Comparison of ENCODE assay signal across 11 cellular contexts in the genomic region with DNA sequence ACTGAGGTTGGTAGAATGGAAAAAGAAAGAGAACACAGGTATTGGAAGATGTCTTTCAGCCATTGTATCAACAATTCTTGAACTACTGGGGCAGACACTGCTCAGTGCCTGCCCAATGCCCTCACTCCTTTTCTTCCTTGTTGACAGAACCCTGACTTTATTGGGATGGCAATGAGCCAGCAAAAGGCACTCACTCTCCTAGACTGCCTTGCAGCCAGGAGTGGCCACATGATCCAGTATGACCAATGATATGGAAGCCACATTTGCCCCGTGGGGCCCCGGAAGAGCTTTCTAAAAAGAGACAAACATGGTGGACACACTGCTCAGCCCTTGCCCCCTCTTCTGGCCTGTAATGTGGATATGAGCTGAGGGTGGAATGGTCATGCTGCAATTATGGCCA.
"Had no signal": no experiment of that assay in that cellular context is flagged by ENCODE, and none has a peak within 500 bp of the region (broad histone marks: within the 10 kb centered on the region; RNA-seq: fewer than 3 reads in every experiment).

No MANE protein-coding gene starts in this region.

- H3K4me1 ChIP-seq: HAP-1 had no signal

- DNase-seq: GM23248, GOT3, H7, H9, HCEC 1CT, HFFc6 had no signal

- H3K27ac ChIP-seq: GM23248 had no signal

- ATAC-seq: GM23338, HCT116 had no signal

- H3K36me3 ChIP-seq: HAP-1 had no signal

- H3K4me3 ChIP-seq: GM23248, GM23338, HAP-1 had no signal

- FAIRE-seq: H1, H54 had no signal
